12 cellular contexts compared by ENCODE assay signal in genomic region chr22:42697542-42698013, GRCh38. TPM values are rescaled to one million over a fixed set of nuclear protein-coding genes. Genes with fewer than 3 reads are reported as not detected.
DNase-seq lines count a peak whose midpoint lies in the region; ATAC-seq, FAIRE-seq and TF ChIP-seq lines count a peak whose summit lies in the region.
"Had no signal": no experiment of that assay in that cellular context is flagged by ENCODE, and none has a peak within 500 bp of the region (broad histone marks: within the 10 kb centered on the region; RNA-seq: fewer than 3 reads in every experiment).

No MANE protein-coding gene starts in this region.

- no peak overlapping the region for H2AFZ ChIP-seq in MM.1S (ENCODE audit: low read length)

- H3K36me3 ChIP-seq in adipocyte (ENCODE audit: control insufficient read depth, insufficient read depth, low read length, severe bottlenecking) = peaks cover 24% of the 10 kb centered on the region
- H3K36me3 ChIP-seq in heart left ventricle = peaks cover 0 to 29% (median 23%) of the 10 kb centered on the region in 9 donors
- no peaks in the 10 kb centered on the region for H3K36me3 ChIP-seq in MM.1S (replicated peaks; ENCODE audit: insufficient read depth, low read length)
- H3K36me3 ChIP-seq: ovary had no signal

- no peaks in the 10 kb centered on the region for H3F3A ChIP-seq in MM.1S (ENCODE audit: insufficient read depth, low read length)

- H3K27me3 ChIP-seq in adipocyte (replicated peaks; ENCODE audit: control insufficient read depth, insufficient read depth, low read length) = no peaks in the 10 kb centered on the region
- H3K27me3 ChIP-seq in heart left ventricle = no peaks in the 10 kb centered on the region
- no peaks in the 10 kb centered on the region for H3K27me3 ChIP-seq in MM.1S (replicated peaks; ENCODE audit: insufficient read depth, low read length)
- H3K27me3 ChIP-seq: ovary, thyroid gland had no signal

- H3K9me2 ChIP-seq in MM.1S (replicated peaks; ENCODE audit: insufficient read depth, low read length) = no peaks in the 10 kb centered on the region

- H3K4me2 ChIP-seq in MM.1S (ENCODE audit: low read depth, low read length) = no peak overlapping the region

- H3K9me3 ChIP-seq in adipocyte (ENCODE audit: control insufficient read depth, low read length) (no peaks in the 10 kb centered on the region), heart left ventricle (no peaks in the 10 kb centered on the region), MM.1S (replicated peaks; ENCODE audit: insufficient read depth, low read length) (no peaks in the 10 kb centered on the region)
- H3K9me3 ChIP-seq: HAP-1, ovary, thyroid gland had no signal

- peak; percentile 87 to 90 (median 88) for ATAC-seq in heart left ventricle

- DNase-seq in GM04503 (ENCODE audit: low read depth) (peak; percentile 38), adipocyte (ENCODE audit: low read depth) (peak; percentile 49), heart left ventricle (peak; percentile 90 to 97 (median 93)), renal cortical epithelial cell (ENCODE audit: low read depth) (peak; percentile 86), MM.1S (no peak), hippocampal formation (lab: John Stamatoyannopoulos, UW) (no peak), D721Med (ENCODE audit: insufficient read length, low spot score) (no peak), NCI-H2081 (lab: John Stamatoyannopoulos, UW) (no peak)
- DNase-seq: NCI-H1092 treated with DMSO at 0.1 percent for 48 hours had no signal

- no peak for FAIRE-seq in D721Med (lab: Jason Lieb, UNC)

- 9 to 18% (median 14%) methylated on average over 16 of the region's 16 CpGs for WGBS in heart left ventricle, 4 donors

- H3K4me1 ChIP-seq in adipocyte (ENCODE audit: control insufficient read depth, insufficient read depth, low read length) = peaks cover 44% of the 10 kb centered on the region
- peaks cover 16 to 92% (median 67%) of the 10 kb centered on the region in 12 donors for H3K4me1 ChIP-seq in heart left ventricle
- no peaks in the 10 kb centered on the region for H3K4me1 ChIP-seq in MM.1S (ENCODE audit: low read length)

- H4K20me1 ChIP-seq in MM.1S (ENCODE audit: insufficient read depth, low read length) = no peaks in the 10 kb centered on the region

- peak overlapping the region; percentile 9 for H3K9ac ChIP-seq in adipocyte (ENCODE audit: low read length)
- H3K9ac ChIP-seq in MM.1S (ENCODE audit: low read length) = no peak overlapping the region

- peak overlapping the region; percentile 88 to 99 (median 94) for H3K27ac ChIP-seq in heart left ventricle
- no peak overlapping the region for H3K27ac ChIP-seq in MM.1S (ENCODE audit: low read length)

- H3K79me2 ChIP-seq in MM.1S (ENCODE audit: low read length) = no peaks in the 10 kb centered on the region

- intact Hi-C loops in heart left ventricle (cut with DNase I) = loop anchor here in 2 of 10 donors (5.0 kb wide), 1 partner anchor 50 kb away; the partner anchor contains the start of gene CYB5R3 (in 2 of the 2)

- H3K4me3 ChIP-seq in adipocyte (ENCODE audit: low read length) = no peak overlapping the region
- H3K4me3 ChIP-seq in heart left ventricle = no peak overlapping the region
- H3K4me3 ChIP-seq in MM.1S (ENCODE audit: low read length) = no peak overlapping the region
- H3K4me3 ChIP-seq: HAP-1, ovary, thyroid gland had no signal

- TF ChIP-seq POLR2A in heart left ventricle (IDR thresholded peaks at IDR 0.05) = no peak

- TF ChIP-seq CTCF in heart left ventricle (IDR thresholded peaks at IDR 0.05) = no peak
- TF ChIP-seq CTCF in MM.1S (IDR thresholded peaks at IDR 0.05; ENCODE audit: low read length) = no peak
- TF ChIP-seq CTCF in D721Med (IDR thresholded peaks at IDR 0.05; ENCODE audit: insufficient read depth, missing control alignments) = no peak

RNA-seq across cellular contexts. Expression of gene A4GALT, which starts 23.1 kb away (rescaled TPM):
- total RNA-seq in heart left ventricle (100 to 1,000 TPM in 2 of 9 donors, 10 to 100 TPM in 7; 30.7 to 127 (median 63.4) TPM), renal cortical epithelial cell (23.8 and 64.8 TPM in 2 replicates)
- polyA plus RNA-seq in heart left ventricle = 100 to 1,000 TPM in 1 of 2 donors, 10 to 100 TPM in 1; 91.7 to 230 TPM

RNA-seq across cellular contexts. Expression of gene CYB5R3, which starts 48.4 kb away (rescaled TPM):
- total RNA-seq in heart left ventricle (100 to 1,000 TPM; 223 to 459 (median 305) TPM), renal cortical epithelial cell (21.9 and 86.9 TPM in 2 replicates)
- polyA plus RNA-seq in heart left ventricle = 100 to 1,000 TPM; 135 to 379 TPM

RNA-seq across cellular contexts. Expression of gene ATP5MGL, which starts 57.2 kb away (rescaled TPM):
- total RNA-seq in heart left ventricle = 1 to 10 TPM in 1 of 9 donors, under 1 TPM in 4, not detected in 4; 0.31 to 1.3 (median 0.53) TPM
- polyA plus RNA-seq in heart left ventricle = under 1 TPM in 1 of 2 donors, not detected in 1; 0.61 TPM
- 0.45 TPM in 1 of 2 replicates, not detected in the other for total RNA-seq in renal cortical epithelial cell
- total RNA-seq: thyroid gland had no signal
- polyA plus RNA-seq: ovary had no signal

Comparison
In these comparisons a context has a peak if more than half of its experiments do, and no peak if none do; other contexts are left out.
1. DNase-seq: peak in GM04503 (single experiment), adipocyte (single experiment), heart left ventricle (5 of 5) and renal cortical epithelial cell (single experiment); none in MM.1S (single experiment), hippocampal formation (0 of 2), D721Med (single experiment) and NCI-H2081 (0 of 2).